ENCODE assay signal across 8 cellular contexts in genomic region chr7:140479739-140480084, GRCh38. TPM values are rescaled to one million over a fixed set of nuclear protein-coding genes. Genes with fewer than 3 reads are reported as not detected.
DNase-seq lines count a peak whose midpoint lies in the region; ATAC-seq and TF ChIP-seq lines count a peak whose summit lies in the region.

No MANE protein-coding gene starts in this region.

- H3K27me3 ChIP-seq in iPS-20b (ENCODE audit: insufficient read depth, low read length) = no peaks in the 10 kb centered on the region

- no peak for TF ChIP-seq CTCF in activated CD8-positive, alpha-beta T cell treated with anti-CD3 and anti-CD28 coated beads for 36 hours (IDR thresholded peaks at IDR 0.05)

- peaks cover 5% of the 10 kb centered on the region for H3K36me3 Mint-ChIP-seq in T-helper 1 cell treated with Interleukin-12 subunit alpha and Interleukin-12 subunit beta and Interleukin-4 antibody, amounts not matched to agents 30 μg/mL and 1 μg/mL, for 36 hours (ENCODE audit: low read depth)
- no peaks in the 10 kb centered on the region for H3K36me3 Mint-ChIP-seq in activated CD8-positive, alpha-beta T cell treated with anti-CD3 and anti-CD28 coated beads for 36 hours (ENCODE audit: low read depth)

- peak overlapping the region; percentile 100 for H3K27ac Mint-ChIP-seq in T-helper 1 cell treated with Interleukin-12 subunit alpha and Interleukin-12 subunit beta and Interleukin-4 antibody, amounts not matched to agents 30 μg/mL and 1 μg/mL, for 36 hours
- peak overlapping the region; percentile 94 for H3K27ac Mint-ChIP-seq in activated CD8-positive, alpha-beta T cell treated with anti-CD3 and anti-CD28 coated beads for 36 hours

- H3K4me1 ChIP-seq in iPS-20b (ENCODE audit: insufficient read depth, low read length) = peaks cover 15% of the 10 kb centered on the region

- POLR2A ChIA-PET in activated CD8-positive, alpha-beta T cell treated with anti-CD3 and anti-CD28 coated beads for 36 hours (lab: Charles Lee) = interaction anchor here (0.8 kb wide), 1 partner anchor 9 kb away, joined by 4 read pairs; no protein-coding TSS in a partner anchor

- intact Hi-C loops in activated CD8-positive, alpha-beta T cell treated with anti-CD3 and anti-CD28 coated beads for 36 hours (cut with micrococcal nuclease) = loop anchor here (5.0 kb wide), 1 partner anchor 173 kb away; no protein-coding TSS in a partner anchor

- H3K36me3 ChIP-seq in iPS-20b (ENCODE audit: insufficient read depth, low read depth, low read length) = no peaks in the 10 kb centered on the region

- peaks cover 30% of the 10 kb centered on the region for H3K4me1 Mint-ChIP-seq in T-helper 1 cell treated with Interleukin-12 subunit alpha and Interleukin-12 subunit beta and Interleukin-4 antibody, amounts not matched to agents 30 μg/mL and 1 μg/mL, for 36 hours (ENCODE audit: low read depth)
- peaks cover 24% of the 10 kb centered on the region for H3K4me1 Mint-ChIP-seq in activated CD8-positive, alpha-beta T cell treated with anti-CD3 and anti-CD28 coated beads for 36 hours (ENCODE audit: low read depth)

- no peaks in the 10 kb centered on the region for H3K9me3 Mint-ChIP-seq in T-helper 1 cell treated with Interleukin-12 subunit alpha and Interleukin-12 subunit beta and Interleukin-4 antibody, amounts not matched to agents 30 μg/mL and 1 μg/mL, for 36 hours
- no peaks in the 10 kb centered on the region for H3K9me3 Mint-ChIP-seq in activated CD8-positive, alpha-beta T cell treated with anti-CD3 and anti-CD28 coated beads for 36 hours

- ATAC-seq in activated CD8-positive, alpha-beta T cell treated with anti-CD3 and anti-CD28 coated beads for 36 hours = no peak
- ATAC-seq in GM18907 (IDR thresholded peaks at IDR 0.05; ENCODE audit: unreplicated experiment) (no peak), HG03039 (IDR thresholded peaks at IDR 0.05; ENCODE audit: unreplicated experiment) (no peak)

- CTCF ChIA-PET in activated CD8-positive, alpha-beta T cell treated with anti-CD3 and anti-CD28 coated beads for 36 hours (lab: Charles Lee) = interaction anchor here (0.9 kb wide), 1 partner anchor 174 kb away, joined by 3 read pairs; no protein-coding TSS in a partner anchor

- H3K4me3 Mint-ChIP-seq in T-helper 1 cell treated with Interleukin-12 subunit alpha and Interleukin-12 subunit beta and Interleukin-4 antibody, amounts not matched to agents 30 μg/mL and 1 μg/mL, for 36 hours = peak overlapping the region; percentile 100
- peak overlapping the region; percentile 99 for H3K4me3 Mint-ChIP-seq in activated CD8-positive, alpha-beta T cell treated with anti-CD3 and anti-CD28 coated beads for 36 hours

- H3K4me3 ChIP-seq in iPS-20b (ENCODE audit: low read length) = peak overlapping the region; percentile 97

- H3K9ac ChIP-seq in iPS-20b (ENCODE audit: low read depth, low read length) = peak overlapping the region; percentile 96; the same call in 1 of the 2 replicates

- DNase-seq in T-helper 1 cell (no peak), iPS-NIHi7 (ENCODE audit: extremely low spot score) (no peak)
- DNase-seq in activated CD8-positive, alpha-beta T cell treated with anti-CD3 and anti-CD28 coated beads for 36 hours = no peak

- H3K9me3 ChIP-seq in iPS-20b (ENCODE audit: insufficient read depth, low read depth, low read length) = no peaks in the 10 kb centered on the region

- peaks cover 18% of the 10 kb centered on the region for H3K27me3 Mint-ChIP-seq in T-helper 1 cell treated with Interleukin-12 subunit alpha and Interleukin-12 subunit beta and Interleukin-4 antibody, amounts not matched to agents 30 μg/mL and 1 μg/mL, for 36 hours (ENCODE audit: low read depth)
- H3K27me3 Mint-ChIP-seq in activated CD8-positive, alpha-beta T cell treated with anti-CD3 and anti-CD28 coated beads for 36 hours = no peaks in the 10 kb centered on the region

- H3K27ac ChIP-seq in iPS-20b (ENCODE audit: low read length) (no peak overlapping the region), temporal lobe (ENCODE audit: low read depth, low read length) (peak overlapping the region; percentile 4)

RNA-seq across cellular contexts. Expression of gene MKRN1, which starts 0.4 kb away (rescaled TPM):
- 10 to 100 TPM; 55.5 to 56.4 TPM for total RNA-seq in activated CD8-positive, alpha-beta T cell treated with anti-CD3 and anti-CD28 coated beads for 36 hours
- total RNA-seq in temporal lobe = 80.9 TPM
